ENCODE assay signal across 8 cellular contexts in genomic region chr13:26037302-26037701, GRCh38. TPM values are rescaled to one million over a fixed set of nuclear protein-coding genes. Genes with fewer than 3 reads are reported as not detected.
DNase-seq lines count a peak whose midpoint lies in the region; ATAC-seq, FAIRE-seq and TF ChIP-seq lines count a peak whose summit lies in the region.

No MANE protein-coding gene starts in this region.

- TF ChIP-seq POLR2A in esophagus squamous epithelium (IDR thresholded peaks at IDR 0.05): no peak

- peaks cover 2% of the 10 kb centered on the region for H3K27me3 Mint-ChIP-seq in mesothelial cell of epicardium (ENCODE audit: low read depth)

- no peak overlapping the region for H3K9ac ChIP-seq in KMS-11

- no peaks in the 10 kb centered on the region for H3K4me1 ChIP-seq in KMS-11 (ENCODE audit: low read depth, poor library complexity, severe bottlenecking)
- no peaks in the 10 kb centered on the region for H3K4me1 ChIP-seq in esophagus squamous epithelium

- DNase-seq in D721Med (ENCODE audit: insufficient read length, low spot score) (no peak), astrocyte of the spinal cord (ENCODE audit: low read depth, low spot score) (no peak), mesothelial cell of epicardium (ENCODE audit: low spot score in 2 of 2, unreplicated experiment in 2 of 2) (no peak), NCI-H345 treated with DMSO at 0.1 percent for 48 hours (lab: John Stamatoyannopoulos, UW; ENCODE audit: unreplicated experiment) (no peak), NCI-H2029 (lab: John Stamatoyannopoulos, UW) (no peak), esophagus squamous epithelium (lab: John Stamatoyannopoulos, UW) (no peak)

- no peak overlapping the region for H3K4me3 ChIP-seq in KMS-11 (IDR thresholded peaks at IDR 0.05; ENCODE audit: insufficient read depth, low read depth, low read length)
- no peak overlapping the region for H3K4me3 ChIP-seq in astrocyte of the spinal cord (ENCODE audit: low read depth, low read length)
- no peak overlapping the region for H3K4me3 ChIP-seq in esophagus squamous epithelium

- in situ Hi-C loops in astrocyte of the spinal cord (cut with HindIII; ENCODE audit: low sequenced_read_pairs): no loop called here

- TF ChIP-seq CTCF in D721Med (IDR thresholded peaks at IDR 0.05; ENCODE audit: insufficient read depth, missing control alignments) (peak; percentile 31), KMS-11 (conservative IDR thresholded peaks at IDR 0.05; ENCODE audit: low read depth, low read length) (peak; percentile 47), astrocyte of the spinal cord (IDR thresholded peaks at IDR 0.05; ENCODE audit: low read depth, low read length) (peak; percentile 64), mesothelial cell of epicardium (IDR thresholded peaks at IDR 0.05; ENCODE audit: unreplicated experiment) (peak; percentile 42), esophagus squamous epithelium (IDR thresholded peaks at IDR 0.05) (peak in 2 of 6 experiments; percentile 10 to 14)

- H3K36me3 ChIP-seq in KMS-11 (ENCODE audit: insufficient read depth) (no peaks in the 10 kb centered on the region), esophagus squamous epithelium (no peaks in the 10 kb centered on the region)

- no peaks in the 10 kb centered on the region for H4K20me1 ChIP-seq in KMS-11 (ENCODE audit: insufficient read depth)

- no peak overlapping the region for H2AFZ ChIP-seq in KMS-11 (ENCODE audit: low read depth)

- H3K27ac ChIP-seq in KMS-11: no peak overlapping the region
- no peak overlapping the region for H3K27ac ChIP-seq in esophagus squamous epithelium

- H3K27me3 ChIP-seq in KMS-11 (ENCODE audit: insufficient read depth, low read depth) (no peaks in the 10 kb centered on the region), esophagus squamous epithelium (no peaks in the 10 kb centered on the region)

- no peak for ATAC-seq in activated CD4-positive, CD25-positive, alpha-beta regulatory T cell treated with anti-CD3 and anti-CD28 coated beads, Interleukin-2, amount 50 U/mL, for 24 hours

- no peaks in the 10 kb centered on the region for H3K4me1 Mint-ChIP-seq in mesothelial cell of epicardium

- FAIRE-seq in D721Med (lab: Jason Lieb, UNC): no peak

- H3K4me2 ChIP-seq in KMS-11: no peak overlapping the region

- no peaks in the 10 kb centered on the region for H3K36me3 Mint-ChIP-seq in mesothelial cell of epicardium

- H3K9me3 ChIP-seq in esophagus squamous epithelium: no peaks in the 10 kb centered on the region

- H3K27ac Mint-ChIP-seq in mesothelial cell of epicardium: no peak overlapping the region

- intact Hi-C loops in esophagus squamous epithelium (cut with DNase I): no loop called here

- 45 to 48% methylated on average over 2 of the region's 2 CpGs for WGBS in esophagus squamous epithelium, 2 donors

- no peaks in the 10 kb centered on the region for H3K79me2 ChIP-seq in KMS-11 (ENCODE audit: insufficient read depth, low read depth)

- peaks cover 4% of the 10 kb centered on the region for H3K9me3 Mint-ChIP-seq in mesothelial cell of epicardium

- no peak overlapping the region for H3K4me3 Mint-ChIP-seq in mesothelial cell of epicardium

RNA-seq across cellular contexts. Expression of gene SHISA2, which starts 14.5 kb away (rescaled TPM):
- 4.5 to 4.9 TPM (median 4.7 TPM) in 3 replicates for total RNA-seq in mesothelial cell of epicardium
- under 1 TPM in 2 of 4 donors, not detected in 2; 0.23 to 0.38 TPM for total RNA-seq in esophagus squamous epithelium
